ENCODE assay signal across 26 cellular contexts in genomic region chr10:128993911-128994538, GRCh38.
"Had no signal": no experiment of that assay in that cellular context is flagged by ENCODE, and none has a peak within 500 bp of the region (broad histone marks: within the 10 kb centered on the region; RNA-seq: fewer than 3 reads in every experiment).

No MANE protein-coding gene starts in this region.

- DNase-seq: hypothalamus; immature natural killer cell; kidney; left colon; left lung; lower lobe of right lung; mammary epithelial cell; mesenchymal stem cell; naive thymus-derived CD8-positive, alpha-beta T cell; pancreas; right cardiac atrium; stimulated activated CD4-positive, alpha-beta T cell treated with anti-CD3 and anti-CD28 coated beads, Interleukin-12 subunit alpha, Interleukin-12 subunit beta, amount 100 ng/mL, for 4 hours; stimulated activated CD4-positive, alpha-beta T cell treated with anti-CD3 and anti-CD28 coated beads, Interleukin-15, amount 100 ng/mL, for 24 hours; stimulated activated CD4-positive, alpha-beta T cell treated with anti-CD3 and anti-CD28 coated beads, Interleukin-2, amount 100 ng/mL, for 24 hours; stimulated activated CD4-positive, alpha-beta T cell treated with anti-CD3 and anti-CD28 coated beads, Interleukin-4, amount 100 ng/mL, for 1 hour; stimulated activated naive B cell treated with anti-CD40 and anti-IgM and Interleukin-4, amounts not matched to agents 10 μg/mL and 1 μg/mL and 100 μg/mL, for 72 hours; stimulated activated naive CD8-positive, alpha-beta T cell treated with anti-CD3 and anti-CD28 coated beads, Interleukin-15, Interleukin-2, amounts not matched to agents 100 U/mL and 50 U/mL, for 24 hours; stomach; testis; thyroid gland; transverse colon; upper lobe of right lung had no signal

- H3K4me3 Mint-ChIP-seq: immature natural killer cell; naive thymus-derived CD8-positive, alpha-beta T cell; nephron; stimulated activated naive B cell treated with anti-CD40 and anti-IgM and Interleukin-4, amounts not matched to agents 10 μg/mL and 1 μg/mL and 100 μg/mL, for 72 hours had no signal

- H3K9me3 ChIP-seq: left lung, lower lobe of right lung, pancreas, stomach, testis, thyroid gland, transverse colon, upper lobe of right lung had no signal

- H3K36me3 ChIP-seq: left lung, lower lobe of right lung, pancreas, stomach, thyroid gland, transverse colon, upper lobe of right lung had no signal

- ATAC-seq: left colon; left lung; lower lobe of right lung; naive thymus-derived CD8-positive, alpha-beta T cell; pancreas; right cardiac atrium; sciatic nerve; stimulated activated naive B cell treated with anti-CD40 and anti-IgM and Interleukin-4, amounts not matched to agents 10 μg/mL and 1 μg/mL and 100 μg/mL, for 72 hours; stimulated activated naive CD8-positive, alpha-beta T cell treated with anti-CD3 and anti-CD28 coated beads, Interleukin-15, Interleukin-2, amounts not matched to agents 100 U/mL and 50 U/mL, for 24 hours; upper lobe of right lung had no signal

- H3K27me3 Mint-ChIP-seq: stimulated activated naive B cell treated with anti-CD40 and anti-IgM and Interleukin-4, amounts not matched to agents 10 μg/mL and 1 μg/mL and 100 μg/mL, for 72 hours had no signal

- H3K4me1 ChIP-seq: left lung, lower lobe of right lung, pancreas, stomach, testis, thyroid gland, transverse colon, upper lobe of right lung had no signal

- H3K9me3 Mint-ChIP-seq: immature natural killer cell; naive thymus-derived CD8-positive, alpha-beta T cell; nephron; stimulated activated naive B cell treated with anti-CD40 and anti-IgM and Interleukin-4, amounts not matched to agents 10 μg/mL and 1 μg/mL and 100 μg/mL, for 72 hours had no signal

- H3K27me3 ChIP-seq: pancreas, testis, thyroid gland, transverse colon, upper lobe of right lung had no signal

- H3K4me1 Mint-ChIP-seq: immature natural killer cell; nephron; stimulated activated naive B cell treated with anti-CD40 and anti-IgM and Interleukin-4, amounts not matched to agents 10 μg/mL and 1 μg/mL and 100 μg/mL, for 72 hours had no signal

- H3K27ac Mint-ChIP-seq: immature natural killer cell; naive thymus-derived CD8-positive, alpha-beta T cell; nephron; progenitor cell of endocrine pancreas; stimulated activated naive B cell treated with anti-CD40 and anti-IgM and Interleukin-4, amounts not matched to agents 10 μg/mL and 1 μg/mL and 100 μg/mL, for 72 hours had no signal

- H3K27ac ChIP-seq: left lung, lower lobe of right lung, pancreas, skin epidermis, stomach, testis, thyroid gland, transverse colon, upper lobe of right lung had no signal

- H3K4me3 ChIP-seq: left lung, lower lobe of right lung, pancreas, skin epidermis, stomach, testis, thyroid gland, transverse colon, upper lobe of right lung had no signal

- H3K36me3 Mint-ChIP-seq: immature natural killer cell; naive thymus-derived CD8-positive, alpha-beta T cell; stimulated activated naive B cell treated with anti-CD40 and anti-IgM and Interleukin-4, amounts not matched to agents 10 μg/mL and 1 μg/mL and 100 μg/mL, for 72 hours had no signal
